ENCODE assay signal across 7 cellular contexts in genomic region chr6:52664185-52664990, GRCh38. TPM values are rescaled to one million over a fixed set of nuclear protein-coding genes. Genes with fewer than 3 reads are reported as not detected.
A peak's percentile ranks its signal among the peaks of the same experiment; 100 is the strongest.
DNase-seq lines count a peak whose midpoint lies in the region; ATAC-seq, FAIRE-seq and TF ChIP-seq lines count a peak whose summit lies in the region.

No MANE protein-coding gene starts in this region.

- no peaks in the 10 kb centered on the region for H3K4me1 ChIP-seq in rectal smooth muscle tissue (ENCODE audit: control insufficient read depth, insufficient read depth, low read length)

- no peak for TF ChIP-seq CTCF in astrocyte of the spinal cord (IDR thresholded peaks at IDR 0.05; ENCODE audit: low read depth, low read length)

- H3K36me3 Mint-ChIP-seq in T-helper 17 cell (ENCODE audit: low read depth) = no peaks in the 10 kb centered on the region

- H3K9ac ChIP-seq in rectal smooth muscle tissue (ENCODE audit: low read length) = peak overlapping the region; percentile 74

- H3K4me3 Mint-ChIP-seq in T-helper 17 cell = no peak overlapping the region

- peak; percentile 94 for FAIRE-seq in GM18507 (lab: Jason Lieb, UNC)

- no peaks in the 10 kb centered on the region for H3K36me3 ChIP-seq in rectal smooth muscle tissue (ENCODE audit: control insufficient read depth, insufficient read depth, low read length)

- peak overlapping the region; percentile 74 for H3K4me3 ChIP-seq in astrocyte of the spinal cord (ENCODE audit: low read depth, low read length)
- H3K4me3 ChIP-seq in rectal smooth muscle tissue (ENCODE audit: low read length) = peak overlapping the region; percentile 62

- no peaks in the 10 kb centered on the region for H3K9me3 ChIP-seq in T-helper 17 cell (ENCODE audit: control insufficient read depth, low read length, poor library complexity, severe bottlenecking)

- H3K27ac Mint-ChIP-seq in T-helper 17 cell = no peak overlapping the region

- peak overlapping the region; percentile 51 for H3K27ac ChIP-seq in rectal smooth muscle tissue (ENCODE audit: low read depth, low read length)

- H3K27me3 ChIP-seq in rectal smooth muscle tissue (ENCODE audit: control insufficient read depth, insufficient read depth, low read length) = no peaks in the 10 kb centered on the region

- no peaks in the 10 kb centered on the region for H3K4me1 Mint-ChIP-seq in T-helper 17 cell

- in situ Hi-C loops in astrocyte of the spinal cord (cut with HindIII; ENCODE audit: low sequenced_read_pairs) = loop anchor here (25.0 kb wide), 1 partner anchor 377 kb away; the partner anchor contains the start of gene MCM3

- ATAC-seq in HG02885 (IDR thresholded peaks at IDR 0.05; ENCODE audit: poor library complexity, unreplicated experiment) = peak; percentile 91
- peak; percentile 83 for ATAC-seq in T-helper 17 cell

- DNase-seq in GM18507 (ENCODE audit: extremely low spot score, insufficient read length, low read depth) (peak; percentile 83), NCI-H146 (lab: John Stamatoyannopoulos, UW) (peak; percentile 98), T-helper 17 cell (peak; percentile 12 to 37 (median 21)), astrocyte of the spinal cord (ENCODE audit: low read depth, low spot score) (peak; percentile 97), hippocampal formation (lab: John Stamatoyannopoulos, UW) (peak; percentile 83 to 85)

- H3K27me3 Mint-ChIP-seq in T-helper 17 cell = no peaks in the 10 kb centered on the region

RNA-seq across cellular contexts. Expression of gene TMEM14A, which starts 6.5 kb away (rescaled TPM):
- total RNA-seq in T-helper 17 cell = 1 to 10 TPM; 7.8 to 8.7 TPM

Comparison
In these comparisons a context has a peak if more than half of its experiments do, and no peak if none do; other contexts are left out.
1. Peak in every context shown above with its lines: DNase-seq, ATAC-seq, H3K4me3 ChIP-seq and H3K27ac ChIP-seq.
2. DNase-seq: peak in every context shown above with its lines; median percentile 98 in NCI-H146; 97 in astrocyte of the spinal cord; 84 in hippocampal formation; 83 in GM18507; 21 in T-helper 17 cell.